In the genomic region with DNA sequence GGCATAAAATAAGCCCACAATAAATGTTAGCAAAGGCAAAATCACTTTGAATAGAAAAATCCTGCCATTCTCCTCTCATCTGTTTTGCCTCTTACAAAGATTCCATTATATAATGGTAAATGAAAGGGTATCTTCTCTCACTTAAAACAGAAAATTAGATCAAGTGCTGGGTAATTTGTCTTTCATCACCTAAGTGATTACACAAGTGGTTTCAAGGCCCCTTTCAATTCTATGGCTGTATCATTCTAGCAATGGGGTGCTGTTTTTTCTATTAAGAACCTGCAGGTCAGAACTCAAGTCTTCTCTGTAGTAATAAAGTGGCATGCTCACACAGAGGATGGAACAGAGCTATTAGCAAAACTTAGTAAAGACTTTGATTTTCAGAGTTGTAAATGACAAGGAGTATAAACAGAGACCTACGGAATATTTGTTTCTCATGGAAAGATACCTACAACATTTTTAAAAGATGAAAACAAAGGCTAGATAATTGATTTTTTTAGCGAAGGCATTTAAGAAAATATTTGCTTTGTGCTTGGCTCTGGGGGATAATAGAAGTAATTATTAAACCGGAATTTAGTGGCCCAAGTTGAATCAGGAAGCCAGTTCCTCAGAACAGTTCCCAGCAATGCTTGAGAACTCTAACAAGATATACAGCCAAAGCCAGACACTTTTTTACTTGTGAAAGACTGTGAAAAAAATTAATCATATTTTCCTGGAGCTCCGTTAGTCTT, we compare ENCODE assay signal across 1 cellular context.
TF ChIP-seq lines count a peak whose summit lies in the region.

No MANE protein-coding gene starts in this region.

TF ChIP-seq in HepG2, 621 proteins besides CTCF, POLR2A, EP300 and RAD21 (continued from another document and continues in another):
- TF ChIP-seq AKNA (CRISPR knock-in tag; IDR thresholded peaks at IDR 0.05; ENCODE audit: borderline replicate concordance), result no peak
- no peak for TF ChIP-seq ZMYM4 (CRISPR knock-in tag; IDR thresholded peaks at IDR 0.05)
- TF ChIP-seq NR3C1 (CRISPR knock-in tag; IDR thresholded peaks at IDR 0.05), result no peak
- TF ChIP-seq CEBPB (IDR thresholded peaks at IDR 0.05; ENCODE audit: borderline replicate concordance, low read depth, low read length), result no peak
- no peak for TF ChIP-seq ZNF646 (CRISPR knock-in tag; IDR thresholded peaks at IDR 0.05)
- TF ChIP-seq SMAD9 (CRISPR knock-in tag; IDR thresholded peaks at IDR 0.05), result no peak
- peak; percentile 21; the same call in 1 of the 2 replicates for TF ChIP-seq NCOR1 (IDR thresholded peaks at IDR 0.05; ENCODE audit: borderline replicate concordance, low read length)
- TF ChIP-seq ZNF101 (CRISPR knock-in tag; IDR thresholded peaks at IDR 0.05; ENCODE audit: borderline replicate concordance, low read depth), result no peak
- TF ChIP-seq KAT2B (IDR thresholded peaks at IDR 0.05; ENCODE audit: borderline replicate concordance, low read depth, low read length), result 0 out of 2 replicates have a peak, but pooled peaks have one; percentile 23
- no peak for TF ChIP-seq KDM4B (CRISPR knock-in tag; IDR thresholded peaks at IDR 0.05)
- no peak for TF ChIP-seq AHR (CRISPR knock-in tag; IDR thresholded peaks at IDR 0.05)
- no peak for TF ChIP-seq STAT5B (CRISPR knock-in tag; IDR thresholded peaks at IDR 0.05)
- no peak for TF ChIP-seq DBP (CRISPR knock-in tag; IDR thresholded peaks at IDR 0.05; ENCODE audit: not compliant biosample characterization)
- TF ChIP-seq ZSCAN9 (CRISPR knock-in tag; IDR thresholded peaks at IDR 0.05; ENCODE audit: borderline replicate concordance), result 0 out of 2 replicates have a peak, but pooled peaks have one; percentile 57
- TF ChIP-seq TMF1 (CRISPR knock-in tag; IDR thresholded peaks at IDR 0.05; ENCODE audit: low read depth), result no peak
- TF ChIP-seq HOXA7 (CRISPR knock-in tag; IDR thresholded peaks at IDR 0.05), result no peak
- peak; percentile 31 for TF ChIP-seq KAT8 (CRISPR knock-in tag; IDR thresholded peaks at IDR 0.05)
- TF ChIP-seq ZNF143 (CRISPR knock-in tag; IDR thresholded peaks at IDR 0.05), result no peak
- TF ChIP-seq, protein P1, sequence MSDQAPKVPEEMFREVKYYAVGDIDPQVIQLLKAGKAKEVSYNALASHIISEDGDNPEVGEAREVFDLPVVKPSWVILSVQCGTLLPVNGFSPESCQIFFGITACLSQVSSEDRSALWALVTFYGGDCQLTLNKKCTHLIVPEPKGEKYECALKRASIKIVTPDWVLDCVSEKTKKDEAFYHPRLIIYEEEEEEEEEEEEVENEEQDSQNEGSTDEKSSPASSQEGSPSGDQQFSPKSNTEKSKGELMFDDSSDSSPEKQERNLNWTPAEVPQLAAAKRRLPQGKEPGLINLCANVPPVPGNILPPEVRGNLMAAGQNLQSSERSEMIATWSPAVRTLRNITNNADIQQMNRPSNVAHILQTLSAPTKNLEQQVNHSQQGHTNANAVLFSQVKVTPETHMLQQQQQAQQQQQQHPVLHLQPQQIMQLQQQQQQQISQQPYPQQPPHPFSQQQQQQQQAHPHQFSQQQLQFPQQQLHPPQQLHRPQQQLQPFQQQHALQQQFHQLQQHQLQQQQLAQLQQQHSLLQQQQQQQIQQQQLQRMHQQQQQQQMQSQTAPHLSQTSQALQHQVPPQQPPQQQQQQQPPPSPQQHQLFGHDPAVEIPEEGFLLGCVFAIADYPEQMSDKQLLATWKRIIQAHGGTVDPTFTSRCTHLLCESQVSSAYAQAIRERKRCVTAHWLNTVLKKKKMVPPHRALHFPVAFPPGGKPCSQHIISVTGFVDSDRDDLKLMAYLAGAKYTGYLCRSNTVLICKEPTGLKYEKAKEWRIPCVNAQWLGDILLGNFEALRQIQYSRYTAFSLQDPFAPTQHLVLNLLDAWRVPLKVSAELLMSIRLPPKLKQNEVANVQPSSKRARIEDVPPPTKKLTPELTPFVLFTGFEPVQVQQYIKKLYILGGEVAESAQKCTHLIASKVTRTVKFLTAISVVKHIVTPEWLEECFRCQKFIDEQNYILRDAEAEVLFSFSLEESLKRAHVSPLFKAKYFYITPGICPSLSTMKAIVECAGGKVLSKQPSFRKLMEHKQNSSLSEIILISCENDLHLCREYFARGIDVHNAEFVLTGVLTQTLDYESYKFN (CRISPR knock-in tag; conservative IDR thresholded peaks at IDR 0.05), result peak; percentile 73
- TF ChIP-seq, protein P2, sequence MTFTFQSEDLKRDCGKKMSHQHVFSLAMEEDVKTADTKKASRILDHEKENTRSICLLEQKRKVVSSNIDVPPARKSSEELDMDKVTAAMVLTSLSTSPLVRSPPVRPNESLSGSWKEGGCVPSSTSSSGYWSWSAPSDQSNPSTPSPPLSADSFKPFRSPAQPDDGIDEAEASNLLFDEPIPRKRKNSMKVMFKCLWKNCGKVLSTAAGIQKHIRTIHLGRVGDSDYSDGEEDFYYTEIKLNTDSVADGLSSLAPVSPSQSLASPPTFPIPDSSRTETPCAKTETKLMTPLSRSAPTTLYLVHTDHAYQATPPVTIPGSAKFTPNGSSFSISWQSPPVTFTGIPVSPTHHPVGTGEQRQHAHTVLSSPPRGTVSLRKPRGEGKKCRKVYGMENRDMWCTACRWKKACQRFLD (CRISPR knock-in tag; IDR thresholded peaks at IDR 0.05; ENCODE audit: borderline replicate concordance), result no peak
- TF ChIP-seq SIN3B (IDR thresholded peaks at IDR 0.05; ENCODE audit: low read length), result no peak
- TF ChIP-seq PPARG (CRISPR knock-in tag; conservative IDR thresholded peaks at IDR 0.05), result 0 out of 2 replicates have a peak, but pooled peaks have one; percentile 25
- TF ChIP-seq, protein P3, sequence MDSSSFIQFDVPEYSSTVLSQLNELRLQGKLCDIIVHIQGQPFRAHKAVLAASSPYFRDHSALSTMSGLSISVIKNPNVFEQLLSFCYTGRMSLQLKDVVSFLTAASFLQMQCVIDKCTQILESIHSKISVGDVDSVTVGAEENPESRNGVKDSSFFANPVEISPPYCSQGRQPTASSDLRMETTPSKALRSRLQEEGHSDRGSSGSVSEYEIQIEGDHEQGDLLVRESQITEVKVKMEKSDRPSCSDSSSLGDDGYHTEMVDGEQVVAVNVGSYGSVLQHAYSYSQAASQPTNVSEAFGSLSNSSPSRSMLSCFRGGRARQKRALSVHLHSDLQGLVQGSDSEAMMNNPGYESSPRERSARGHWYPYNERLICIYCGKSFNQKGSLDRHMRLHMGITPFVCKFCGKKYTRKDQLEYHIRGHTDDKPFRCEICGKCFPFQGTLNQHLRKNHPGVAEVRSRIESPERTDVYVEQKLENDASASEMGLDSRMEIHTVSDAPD (CRISPR knock-in tag; IDR thresholded peaks at IDR 0.05), result no peak
- TF ChIP-seq, protein P4, sequence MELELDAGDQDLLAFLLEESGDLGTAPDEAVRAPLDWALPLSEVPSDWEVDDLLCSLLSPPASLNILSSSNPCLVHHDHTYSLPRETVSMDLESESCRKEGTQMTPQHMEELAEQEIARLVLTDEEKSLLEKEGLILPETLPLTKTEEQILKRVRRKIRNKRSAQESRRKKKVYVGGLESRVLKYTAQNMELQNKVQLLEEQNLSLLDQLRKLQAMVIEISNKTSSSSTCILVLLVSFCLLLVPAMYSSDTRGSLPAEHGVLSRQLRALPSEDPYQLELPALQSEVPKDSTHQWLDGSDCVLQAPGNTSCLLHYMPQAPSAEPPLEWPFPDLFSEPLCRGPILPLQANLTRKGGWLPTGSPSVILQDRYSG (CRISPR knock-in tag; IDR thresholded peaks at IDR 0.05), result no peak
- TF ChIP-seq ELF1 (CRISPR knock-in tag; IDR thresholded peaks at IDR 0.05), result peak; percentile 32; the same call in 1 of the 2 replicates
- TF ChIP-seq MIER2 (CRISPR knock-in tag; IDR thresholded peaks at IDR 0.05), result no peak
- TF ChIP-seq MED1 (CRISPR knock-in tag; IDR thresholded peaks at IDR 0.05), result peak; percentile 92
- TF ChIP-seq ZSCAN21 (CRISPR knock-in tag; IDR thresholded peaks at IDR 0.05; ENCODE audit: borderline replicate concordance), result no peak
- no peak for TF ChIP-seq SOX6 (IDR thresholded peaks at IDR 0.05)
- peak; percentile 88 for TF ChIP-seq SOX6 (CRISPR knock-in tag; IDR thresholded peaks at IDR 0.05)
